8 cellular contexts compared by ENCODE assay signal in genomic region chr15:90249123-90249863, GRCh38. TPM values are rescaled to one million over a fixed set of nuclear protein-coding genes. Genes with fewer than 3 reads are reported as not detected.
A peak's percentile ranks its signal among the peaks of the same experiment; 100 is the strongest.
DNase-seq lines count a peak whose midpoint lies in the region; ATAC-seq and TF ChIP-seq lines count a peak whose summit lies in the region.

TSS of gene TTLL13 (plus strand) at chr15:90249556. CDS start at chr15:90250631, 1,075 bp downstream.

- no peaks in the 10 kb centered on the region for H3K36me3 ChIP-seq in Peyer's patch

- TF ChIP-seq CTCF in Peyer's patch (IDR thresholded peaks at IDR 0.05) (peak in 1 of 6 experiments; percentile 6), fibroblast of villous mesenchyme (IDR thresholded peaks at IDR 0.05; ENCODE audit: insufficient read depth, low read depth, low read length) (no peak), nephron (IDR thresholded peaks at IDR 0.05; ENCODE audit: unreplicated experiment in 3 of 3) (no peak)

- peaks cover 8% of the 10 kb centered on the region for H3K4me1 Mint-ChIP-seq in nephron
- peaks cover 19% of the 10 kb centered on the region for H3K4me1 Mint-ChIP-seq in stimulated activated naive CD8-positive, alpha-beta T cell treated with anti-CD3 and anti-CD28 coated beads, Interleukin-15, amount 100 ng/mL, for 72 hours

- peak within 1 kb of the TSS in 3 of 4 donors; percentile 15 to 31 (median 22) for H3K27ac ChIP-seq in Peyer's patch

- H3K4me3 Mint-ChIP-seq in nephron, result peak within 1 kb of the TSS; percentile 82 to 85 (median 83)
- peak within 1 kb of the TSS; percentile 74 to 83 for H3K4me3 Mint-ChIP-seq in stimulated activated naive CD8-positive, alpha-beta T cell treated with anti-CD3 and anti-CD28 coated beads, Interleukin-15, amount 100 ng/mL, for 72 hours

- H3K27me3 ChIP-seq in Peyer's patch, result no peaks in the 10 kb centered on the region

- H3K36me3 Mint-ChIP-seq in nephron (ENCODE audit: low read depth), result no peaks in the 10 kb centered on the region

- H3K27ac Mint-ChIP-seq in nephron, result peak within 1 kb of the TSS; percentile 20 to 74 (median 60)
- H3K27ac Mint-ChIP-seq in stimulated activated naive CD8-positive, alpha-beta T cell treated with anti-CD3 and anti-CD28 coated beads, Interleukin-15, amount 100 ng/mL, for 72 hours, result peak within 1 kb of the TSS in 1 of 2 donors; percentile 61

- no peaks in the 10 kb centered on the region for H3K9me3 Mint-ChIP-seq in nephron
- no peaks in the 10 kb centered on the region for H3K9me3 Mint-ChIP-seq in stimulated activated naive CD8-positive, alpha-beta T cell treated with anti-CD3 and anti-CD28 coated beads, Interleukin-15, amount 100 ng/mL, for 72 hours

- peak; percentile 60 for DNase-seq in 8988T
- DNase-seq in KG1 (lab: John Stamatoyannopoulos, UW), result peak; percentile 10
- peak; percentile 87 to 99 (median 97) for DNase-seq in Peyer's patch
- DNase-seq in activated gamma-delta T cell (lab: John Stamatoyannopoulos, UW), result peak; percentile 19
- peak; percentile 86 for DNase-seq in fibroblast of villous mesenchyme (ENCODE audit: low read depth)
- DNase-seq in stimulated activated naive CD8-positive, alpha-beta T cell treated with anti-CD3 and anti-CD28 coated beads, Interleukin-15, amount 100 ng/mL, for 72 hours, result peak; percentile 70 to 82

- peak; percentile 87 for ATAC-seq in GM19035 (IDR thresholded peaks at IDR 0.05; ENCODE audit: unreplicated experiment)
- ATAC-seq in stimulated activated naive CD8-positive, alpha-beta T cell treated with anti-CD3 and anti-CD28 coated beads, Interleukin-15, amount 100 ng/mL, for 72 hours, result peak; percentile 90

- peaks cover 11% of the 10 kb centered on the region for H3K27me3 Mint-ChIP-seq in nephron (ENCODE audit: low read depth)
- no peaks in the 10 kb centered on the region for H3K27me3 Mint-ChIP-seq in stimulated activated naive CD8-positive, alpha-beta T cell treated with anti-CD3 and anti-CD28 coated beads, Interleukin-15, amount 100 ng/mL, for 72 hours

- peak within 1 kb of the TSS; percentile 41 to 78 (median 56) for H3K4me3 ChIP-seq in Peyer's patch
- H3K4me3 ChIP-seq in fibroblast of villous mesenchyme (ENCODE audit: low read depth, low read length), result peak within 1 kb of the TSS; percentile 77

- peak; percentile 23 to 31 for TF ChIP-seq POLR2A in Peyer's patch (IDR thresholded peaks at IDR 0.05)

- H3K9me3 ChIP-seq in Peyer's patch, result no peaks in the 10 kb centered on the region

- H3K4me1 ChIP-seq in Peyer's patch, result peaks cover 0 to 10% (median 0%) of the 10 kb centered on the region in 4 donors

RNA-seq across cellular contexts. Expression of gene TTLL13, which starts in this region (rescaled TPM):
- total RNA-seq in Peyer's patch (not detected), fibroblast of villous mesenchyme (under 0.01 and 0.32 TPM in 2 replicates)

Comparison
In these comparisons a context has a peak if more than half of its experiments do, and no peak if none do; other contexts are left out.
1. Peak in every context shown above with its lines: DNase-seq, ATAC-seq, H3K4me3 ChIP-seq and H3K27ac ChIP-seq.
2. Peak in DNase-seq, H3K4me3 ChIP-seq and H3K27ac ChIP-seq in Peyer's patch; RNA of the gene not detected or under 1 TPM.
3. Peak in DNase-seq and H3K4me3 ChIP-seq in fibroblast of villous mesenchyme; RNA of the gene not detected or under 1 TPM.
4. DNase-seq: peak in every context shown above with its lines; median percentile 97 in Peyer's patch; 86 in fibroblast of villous mesenchyme; 76 in stimulated activated naive CD8-positive, alpha-beta T cell treated with anti-CD3 and anti-CD28 coated beads, Interleukin-15, amount 100 ng/mL, for 72 hours; 60 in 8988T; 19 in activated gamma-delta T cell; 10 in KG1.